7 cellular contexts compared by ENCODE assay signal in genomic region chr2:198238429-198238828, GRCh38.
"Had no signal": no experiment of that assay in that cellular context is flagged by ENCODE, and none has a peak within 500 bp of the region (broad histone marks: within the 10 kb centered on the region; RNA-seq: fewer than 3 reads in every experiment).

No MANE protein-coding gene starts in this region.

- H3K4me3 ChIP-seq: GM23248 had no signal

- H3K27ac ChIP-seq: GM23248, HL-60 had no signal

- DNase-seq: GM23248, H9, HCEC 1CT, KG1 had no signal

- H3K9ac ChIP-seq: GM23248 had no signal

- H2AFZ ChIP-seq: GM23248 had no signal

- FAIRE-seq: H1, H54 had no signal
